ENCODE assay signal across 1 cellular context in the genomic region with DNA sequence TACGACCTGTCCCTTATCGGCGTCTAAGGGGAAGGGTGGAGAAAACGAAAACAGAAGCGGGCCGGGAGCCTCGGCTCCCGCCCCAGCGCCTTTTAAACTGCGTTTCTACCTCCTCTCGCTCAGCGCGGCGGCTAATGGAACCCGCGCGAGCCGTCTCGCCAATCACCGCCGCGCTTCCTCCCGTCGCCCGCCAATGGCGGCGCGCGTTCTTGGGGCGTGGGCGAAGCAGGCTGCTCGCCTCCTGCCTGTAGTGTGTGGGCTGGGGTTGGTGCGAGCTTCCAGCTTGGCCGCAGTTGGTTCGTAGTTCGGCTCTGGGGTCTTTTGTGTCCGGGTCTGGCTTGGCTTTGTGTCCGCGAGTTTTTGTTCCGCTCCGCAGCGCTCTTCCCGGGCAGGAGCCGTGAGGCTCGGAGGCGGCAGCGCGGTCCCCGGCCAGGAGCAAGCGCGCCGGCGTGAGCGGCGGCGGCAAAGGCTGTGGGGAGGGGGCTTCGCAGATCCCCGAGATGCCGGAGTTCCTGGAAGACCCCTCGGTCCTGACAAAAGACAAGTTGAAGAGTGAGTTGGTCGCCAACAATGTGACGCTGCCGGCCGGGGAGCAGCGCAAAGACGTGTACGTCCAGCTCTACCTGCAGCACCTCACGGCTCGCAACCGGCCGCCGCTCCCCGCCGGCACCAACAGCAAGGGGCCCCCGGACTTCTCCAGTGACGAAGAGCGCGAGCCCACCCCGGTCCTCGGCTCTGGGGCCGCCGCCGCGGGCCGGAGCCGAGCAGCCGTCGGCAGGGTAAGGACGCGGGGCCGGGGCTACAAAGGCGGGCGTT.
TF ChIP-seq lines count a peak whose summit lies in the region.

A gene with protein sequence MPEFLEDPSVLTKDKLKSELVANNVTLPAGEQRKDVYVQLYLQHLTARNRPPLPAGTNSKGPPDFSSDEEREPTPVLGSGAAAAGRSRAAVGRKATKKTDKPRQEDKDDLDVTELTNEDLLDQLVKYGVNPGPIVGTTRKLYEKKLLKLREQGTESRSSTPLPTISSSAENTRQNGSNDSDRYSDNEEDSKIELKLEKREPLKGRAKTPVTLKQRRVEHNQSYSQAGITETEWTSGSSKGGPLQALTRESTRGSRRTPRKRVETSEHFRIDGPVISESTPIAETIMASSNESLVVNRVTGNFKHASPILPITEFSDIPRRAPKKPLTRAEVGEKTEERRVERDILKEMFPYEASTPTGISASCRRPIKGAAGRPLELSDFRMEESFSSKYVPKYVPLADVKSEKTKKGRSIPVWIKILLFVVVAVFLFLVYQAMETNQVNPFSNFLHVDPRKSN (plus strand): TSS at position 223 of the 816 bp plus-strand sequence. CDS start 278 bp downstream, at position 501.

TF ChIP-seq in A549, 52 proteins besides CTCF, POLR2A, EP300 and RAD21 (continued from another document):
- TF ChIP-seq, protein P1, sequence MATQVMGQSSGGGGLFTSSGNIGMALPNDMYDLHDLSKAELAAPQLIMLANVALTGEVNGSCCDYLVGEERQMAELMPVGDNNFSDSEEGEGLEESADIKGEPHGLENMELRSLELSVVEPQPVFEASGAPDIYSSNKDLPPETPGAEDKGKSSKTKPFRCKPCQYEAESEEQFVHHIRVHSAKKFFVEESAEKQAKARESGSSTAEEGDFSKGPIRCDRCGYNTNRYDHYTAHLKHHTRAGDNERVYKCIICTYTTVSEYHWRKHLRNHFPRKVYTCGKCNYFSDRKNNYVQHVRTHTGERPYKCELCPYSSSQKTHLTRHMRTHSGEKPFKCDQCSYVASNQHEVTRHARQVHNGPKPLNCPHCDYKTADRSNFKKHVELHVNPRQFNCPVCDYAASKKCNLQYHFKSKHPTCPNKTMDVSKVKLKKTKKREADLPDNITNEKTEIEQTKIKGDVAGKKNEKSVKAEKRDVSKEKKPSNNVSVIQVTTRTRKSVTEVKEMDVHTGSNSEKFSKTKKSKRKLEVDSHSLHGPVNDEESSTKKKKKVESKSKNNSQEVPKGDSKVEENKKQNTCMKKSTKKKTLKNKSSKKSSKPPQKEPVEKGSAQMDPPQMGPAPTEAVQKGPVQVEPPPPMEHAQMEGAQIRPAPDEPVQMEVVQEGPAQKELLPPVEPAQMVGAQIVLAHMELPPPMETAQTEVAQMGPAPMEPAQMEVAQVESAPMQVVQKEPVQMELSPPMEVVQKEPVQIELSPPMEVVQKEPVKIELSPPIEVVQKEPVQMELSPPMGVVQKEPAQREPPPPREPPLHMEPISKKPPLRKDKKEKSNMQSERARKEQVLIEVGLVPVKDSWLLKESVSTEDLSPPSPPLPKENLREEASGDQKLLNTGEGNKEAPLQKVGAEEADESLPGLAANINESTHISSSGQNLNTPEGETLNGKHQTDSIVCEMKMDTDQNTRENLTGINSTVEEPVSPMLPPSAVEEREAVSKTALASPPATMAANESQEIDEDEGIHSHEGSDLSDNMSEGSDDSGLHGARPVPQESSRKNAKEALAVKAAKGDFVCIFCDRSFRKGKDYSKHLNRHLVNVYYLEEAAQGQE (IDR thresholded peaks at IDR 0.05): peak; percentile 48; the same call in 1 of the 2 replicates
- TF ChIP-seq, protein P2, sequence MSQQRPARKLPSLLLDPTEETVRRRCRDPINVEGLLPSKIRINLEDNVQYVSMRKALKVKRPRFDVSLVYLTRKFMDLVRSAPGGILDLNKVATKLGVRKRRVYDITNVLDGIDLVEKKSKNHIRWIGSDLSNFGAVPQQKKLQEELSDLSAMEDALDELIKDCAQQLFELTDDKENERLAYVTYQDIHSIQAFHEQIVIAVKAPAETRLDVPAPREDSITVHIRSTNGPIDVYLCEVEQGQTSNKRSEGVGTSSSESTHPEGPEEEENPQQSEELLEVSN (IDR thresholded peaks at IDR 0.05; ENCODE audit: borderline replicate concordance, low read depth): peak; percentile 77
- TF ChIP-seq, protein P3, sequence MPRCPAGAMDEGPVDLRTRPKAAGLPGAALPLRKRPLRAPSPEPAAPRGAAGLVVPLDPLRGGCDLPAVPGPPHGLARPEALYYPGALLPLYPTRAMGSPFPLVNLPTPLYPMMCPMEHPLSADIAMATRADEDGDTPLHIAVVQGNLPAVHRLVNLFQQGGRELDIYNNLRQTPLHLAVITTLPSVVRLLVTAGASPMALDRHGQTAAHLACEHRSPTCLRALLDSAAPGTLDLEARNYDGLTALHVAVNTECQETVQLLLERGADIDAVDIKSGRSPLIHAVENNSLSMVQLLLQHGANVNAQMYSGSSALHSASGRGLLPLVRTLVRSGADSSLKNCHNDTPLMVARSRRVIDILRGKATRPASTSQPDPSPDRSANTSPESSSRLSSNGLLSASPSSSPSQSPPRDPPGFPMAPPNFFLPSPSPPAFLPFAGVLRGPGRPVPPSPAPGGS (IDR thresholded peaks at IDR 0.05): peak; percentile 86
- TF ChIP-seq FOSL2 (IDR thresholded peaks at IDR 0.05) (no peak), FOSL2 (CRISPR knock-in tag; IDR thresholded peaks at IDR 0.05) (no peak), MAZ (IDR thresholded peaks at IDR 0.05; ENCODE audit: borderline replicate concordance, low read depth, low read length) (no peak), MAFK (IDR thresholded peaks at IDR 0.05; ENCODE audit: partially characterized antibody) (no peak), ZC3H11A (IDR thresholded peaks at IDR 0.05) (no peak), FOSB (CRISPR knock-in tag; IDR thresholded peaks at IDR 0.05) (peak; percentile 32; the same call in 1 of the 2 replicates)
- TF ChIP-seq, protein P4, sequence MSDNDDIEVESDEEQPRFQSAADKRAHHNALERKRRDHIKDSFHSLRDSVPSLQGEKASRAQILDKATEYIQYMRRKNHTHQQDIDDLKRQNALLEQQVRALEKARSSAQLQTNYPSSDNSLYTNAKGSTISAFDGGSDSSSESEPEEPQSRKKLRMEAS (IDR thresholded peaks at IDR 0.05): peak; percentile 87
- TF ChIP-seq, protein P5, sequence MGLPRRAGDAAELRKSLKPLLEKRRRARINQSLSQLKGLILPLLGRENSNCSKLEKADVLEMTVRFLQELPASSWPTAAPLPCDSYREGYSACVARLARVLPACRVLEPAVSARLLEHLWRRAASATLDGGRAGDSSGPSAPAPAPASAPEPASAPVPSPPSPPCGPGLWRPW (IDR thresholded peaks at IDR 0.05): no peak
